Comparison of ENCODE assay signal across 31 cellular contexts in genomic region chr1:3172431-3173112, GRCh38.
DNase-seq lines count a peak whose midpoint lies in the region; ATAC-seq and TF ChIP-seq lines count a peak whose summit lies in the region.
"Had no signal": no experiment of that assay in that cellular context is flagged by ENCODE, and none has a peak within 500 bp of the region (broad histone marks: within the 10 kb centered on the region; RNA-seq: fewer than 3 reads in every experiment).

No MANE protein-coding gene starts in this region.

- H3K79me2 ChIP-seq in GM23248 (ENCODE audit: insufficient read depth) = no peaks in the 10 kb centered on the region
- H3K79me2 ChIP-seq: hepatocyte had no signal

- H3F3A ChIP-seq in GM23248 (ENCODE audit: insufficient read depth) = no peaks in the 10 kb centered on the region

- peak overlapping the region; percentile 82 for H3K27ac Mint-ChIP-seq in progenitor cell of endocrine pancreas
- H3K27ac Mint-ChIP-seq: activated CD8-positive, alpha-beta T cell treated with anti-CD3 and anti-CD28 coated beads, Interleukin-2, amount 10 ng/mL, durations not matched to agents 7 days and 5 days; activated naive CD4-positive, alpha-beta T cell treated with anti-CD3 and anti-CD28 coated beads, Interleukin-2, amount 10 ng/mL, durations not matched to agents 7 days and 5 days; activated T-helper 17 cell treated with anti-CD3 and anti-CD28 coated beads, Interleukin-2, amount 50 U/mL, for 72 hours; CD4-positive, alpha-beta T cell; stimulated activated naive CD8-positive, alpha-beta T cell treated with anti-CD3 and anti-CD28 coated beads, Interleukin-15, amount 100 ng/mL, for 72 hours had no signal

- H3K36me3 ChIP-seq in body of pancreas (replicated peaks in 1 of 2; ENCODE audit: insufficient read depth in 1 of 2, low read depth in 2 of 2) (no peaks in the 10 kb centered on the region), GM23248 (ENCODE audit: low read depth) (no peaks in the 10 kb centered on the region)
- H3K36me3 ChIP-seq: gastroesophageal sphincter, spleen, upper lobe of right lung had no signal

- no peaks in the 10 kb centered on the region for H3K9me3 ChIP-seq in right cardiac atrium (ENCODE audit: control insufficient read depth, low read length)
- no peaks in the 10 kb centered on the region for H3K9me3 ChIP-seq in body of pancreas
- H3K9me3 ChIP-seq in GM23248 (ENCODE audit: low read depth) = no peaks in the 10 kb centered on the region
- H3K9me3 ChIP-seq: A549, gastroesophageal sphincter, spleen, upper lobe of right lung had no signal

- H3K27ac ChIP-seq in right cardiac atrium (ENCODE audit: low read length) (no peak overlapping the region), body of pancreas (peak overlapping the region in 3 of 4 donors; percentile 86 to 97 (median 96)), GM23248 (no peak overlapping the region)
- H3K27ac ChIP-seq: A549, hepatocyte, PC-9, spleen, upper lobe of right lung had no signal

- in situ Hi-C loops in GM23248 (cut with MboI) = no loop called here

- H3K4me2 ChIP-seq in GM23248 (ENCODE audit: unreplicated experiment) = no peak overlapping the region
- H3K4me2 ChIP-seq: A549, hepatocyte, PC-9 had no signal

- TF ChIP-seq CTCF in body of pancreas (IDR thresholded peaks at IDR 0.05) = no peak
- TF ChIP-seq CTCF in progenitor cell of endocrine pancreas (IDR thresholded peaks at IDR 0.05; ENCODE audit: unreplicated experiment) = no peak

- no peaks in the 10 kb centered on the region for H4K20me1 ChIP-seq in GM23248 (ENCODE audit: insufficient read depth)

- peak in 2 of 3 donors; percentile 32 to 33 for DNase-seq in right cardiac atrium
- no peak for DNase-seq in left cardiac atrium
- no peak for DNase-seq in body of pancreas
- no peak for DNase-seq in progenitor cell of endocrine pancreas (ENCODE audit: low spot score, unreplicated experiment)
- no peak for DNase-seq in iPS-NIHi11 (ENCODE audit: low spot score)
- no peak for DNase-seq in stimulated activated CD4-positive, alpha-beta T cell treated with anti-CD3 and anti-CD28 coated beads, Interleukin-1b, Interleukin-23, amount 100 ng/mL, for 48 hours
- DNase-seq in GM23248 = no peak
- DNase-seq: activated CD4-positive, alpha-beta T cell treated with anti-CD3 and anti-CD28 coated beads for 4 hours; activated CD8-positive, alpha-beta T cell treated with anti-CD3 and anti-CD28 coated beads, Interleukin-2, amount 10 ng/mL, durations not matched to agents 7 days and 5 days; activated naive CD4-positive, alpha-beta T cell treated with anti-CD3 and anti-CD28 coated beads, Interleukin-2, amount 10 ng/mL, durations not matched to agents 7 days and 5 days; amniotic stem cell; CD4-positive, alpha-beta T cell; effector CD8-positive, alpha-beta T cell; MV-4-11; naive thymus-derived CD8-positive, alpha-beta T cell; NCI-H1930; NCI-H524 treated with DMSO at 0.1 percent for 48 hours; PC-9; retina; spleen; stimulated activated CD8-positive, alpha-beta memory T cell treated with anti-CD3 and anti-CD28 coated beads, Interleukin-4, amount 100 ng/mL, for 48 hours; stimulated activated naive CD8-positive, alpha-beta T cell treated with anti-CD3 and anti-CD28 coated beads, Interleukin-15, amount 100 ng/mL, for 72 hours; T-helper 2 cell; upper lobe of right lung had no signal

- H3K36me3 Mint-ChIP-seq in progenitor cell of endocrine pancreas (ENCODE audit: insufficient read depth) = peaks cover 5% of the 10 kb centered on the region
- H3K36me3 Mint-ChIP-seq: activated naive CD4-positive, alpha-beta T cell treated with anti-CD3 and anti-CD28 coated beads, Interleukin-2, amount 10 ng/mL, durations not matched to agents 7 days and 5 days had no signal

- intact Hi-C loops in right cardiac atrium (cut with DNase I) (no loop called here), left cardiac atrium (cut with DNase I) (no loop called here), body of pancreas (cut with DNase I) (no loop called here)

- ATAC-seq in right cardiac atrium = no peak
- ATAC-seq in left cardiac atrium = no peak
- no peak for ATAC-seq in body of pancreas
- no peak for ATAC-seq in GM18502 (IDR thresholded peaks at IDR 0.05; ENCODE audit: poor library complexity, unreplicated experiment)
- ATAC-seq: activated CD8-positive, alpha-beta T cell treated with anti-CD3 and anti-CD28 coated beads, Interleukin-2, amount 10 ng/mL, durations not matched to agents 7 days and 5 days; activated T-helper 17 cell treated with anti-CD3 and anti-CD28 coated beads, Interleukin-2, amount 50 U/mL, for 72 hours; gastroesophageal sphincter; naive thymus-derived CD8-positive, alpha-beta T cell; Right ventricle myocardium inferior; SK-N-SH treated with all-trans-retinoic acid at 6 μM for 48 hours; stimulated activated naive CD8-positive, alpha-beta T cell treated with anti-CD3 and anti-CD28 coated beads, Interleukin-15, amount 100 ng/mL, for 72 hours; upper lobe of right lung had no signal

- H2AFZ ChIP-seq in GM23248 = no peak overlapping the region
- H2AFZ ChIP-seq: hepatocyte, PC-9 had no signal

- H3K4me1 Mint-ChIP-seq in progenitor cell of endocrine pancreas (ENCODE audit: low read depth) = peaks cover 34% of the 10 kb centered on the region
- H3K4me1 Mint-ChIP-seq: activated naive CD4-positive, alpha-beta T cell treated with anti-CD3 and anti-CD28 coated beads, Interleukin-2, amount 10 ng/mL, durations not matched to agents 7 days and 5 days; activated T-helper 17 cell treated with anti-CD3 and anti-CD28 coated beads, Interleukin-2, amount 50 U/mL, for 72 hours; stimulated activated naive CD8-positive, alpha-beta T cell treated with anti-CD3 and anti-CD28 coated beads, Interleukin-15, amount 100 ng/mL, for 72 hours had no signal

- 86% methylated on average over 22 of the region's 22 CpGs for WGBS in right cardiac atrium
- 82 to 90% methylated on average over 18 to 22 of the region's 22 CpGs for WGBS in body of pancreas, 2 donors
- WGBS in GM23248 (ENCODE audit: low coverage in 1 of 2, low lambda C conversion rate in 2 of 2, missing lambda C conversion rate in 2 of 2), 2 experiments = 81% methylated on average over 22 of the region's 22 CpGs

- peaks cover 3% of the 10 kb centered on the region for H3K27me3 Mint-ChIP-seq in progenitor cell of endocrine pancreas

- peaks cover 6% of the 10 kb centered on the region for H3K4me1 ChIP-seq in right cardiac atrium (ENCODE audit: control insufficient read depth, insufficient read depth, low read length)
- H3K4me1 ChIP-seq in body of pancreas = peaks cover 80% of the 10 kb centered on the region
- no peaks in the 10 kb centered on the region for H3K4me1 ChIP-seq in GM23248 (ENCODE audit: insufficient read depth)
- H3K4me1 ChIP-seq: A549 had no signal

- H3K4me3 ChIP-seq in right cardiac atrium (ENCODE audit: low read length) (no peak overlapping the region), body of pancreas (no peak overlapping the region), GM23248 (no peak overlapping the region)
- H3K4me3 ChIP-seq: A549, gastroesophageal sphincter, hepatocyte, PC-9, spleen, upper lobe of right lung had no signal

- no peak for TF ChIP-seq POLR2A in body of pancreas (IDR thresholded peaks at IDR 0.05)

- H3K9me2 ChIP-seq in GM23248 (ENCODE audit: insufficient read depth) = no peaks in the 10 kb centered on the region

- H3K27me3 ChIP-seq in right cardiac atrium (ENCODE audit: control insufficient read depth, insufficient read depth) (no peaks in the 10 kb centered on the region), body of pancreas (no peaks in the 10 kb centered on the region), GM23248 (replicated peaks; ENCODE audit: insufficient read depth) (peaks cover 5% of the 10 kb centered on the region; the same call in 1 of the 2 replicates)
- H3K27me3 ChIP-seq: gastroesophageal sphincter, hepatocyte, upper lobe of right lung had no signal

- no peak overlapping the region for H3K4me3 Mint-ChIP-seq in progenitor cell of endocrine pancreas (ENCODE audit: low read depth)
- H3K4me3 Mint-ChIP-seq: activated CD8-positive, alpha-beta T cell treated with anti-CD3 and anti-CD28 coated beads, Interleukin-2, amount 10 ng/mL, durations not matched to agents 7 days and 5 days; activated naive CD4-positive, alpha-beta T cell treated with anti-CD3 and anti-CD28 coated beads, Interleukin-2, amount 10 ng/mL, durations not matched to agents 7 days and 5 days; activated T-helper 17 cell treated with anti-CD3 and anti-CD28 coated beads, Interleukin-2, amount 50 U/mL, for 72 hours; CD4-positive, alpha-beta T cell; naive thymus-derived CD8-positive, alpha-beta T cell; stimulated activated naive CD8-positive, alpha-beta T cell treated with anti-CD3 and anti-CD28 coated beads, Interleukin-15, amount 100 ng/mL, for 72 hours had no signal

- H3K9me3 Mint-ChIP-seq in progenitor cell of endocrine pancreas (ENCODE audit: low read depth) = no peaks in the 10 kb centered on the region
- H3K9me3 Mint-ChIP-seq: activated naive CD4-positive, alpha-beta T cell treated with anti-CD3 and anti-CD28 coated beads, Interleukin-2, amount 10 ng/mL, durations not matched to agents 7 days and 5 days; activated T-helper 17 cell treated with anti-CD3 and anti-CD28 coated beads, Interleukin-2, amount 50 U/mL, for 72 hours; CD4-positive, alpha-beta T cell; naive thymus-derived CD8-positive, alpha-beta T cell; stimulated activated naive CD8-positive, alpha-beta T cell treated with anti-CD3 and anti-CD28 coated beads, Interleukin-15, amount 100 ng/mL, for 72 hours had no signal

- H3K9ac ChIP-seq in GM23248 = no peak overlapping the region

Comparison
In these comparisons a context has a peak if more than half of its experiments do, and no peak if none do; other contexts are left out.
1. DNase-seq: peak in right cardiac atrium (2 of 3); none in left cardiac atrium (single experiment), body of pancreas (0 of 4), progenitor cell of endocrine pancreas (single experiment), iPS-NIHi11 (single experiment), stimulated activated CD4-positive, alpha-beta T cell treated with anti-CD3 and anti-CD28 coated beads, Interleukin-1b, Interleukin-23, amount 100 ng/mL, for 48 hours (single experiment) and GM23248 (single experiment).
2. H3K27ac ChIP-seq: peak in body of pancreas (3 of 4); none in right cardiac atrium (single experiment) and GM23248 (single experiment).